In the genomic region with DNA sequence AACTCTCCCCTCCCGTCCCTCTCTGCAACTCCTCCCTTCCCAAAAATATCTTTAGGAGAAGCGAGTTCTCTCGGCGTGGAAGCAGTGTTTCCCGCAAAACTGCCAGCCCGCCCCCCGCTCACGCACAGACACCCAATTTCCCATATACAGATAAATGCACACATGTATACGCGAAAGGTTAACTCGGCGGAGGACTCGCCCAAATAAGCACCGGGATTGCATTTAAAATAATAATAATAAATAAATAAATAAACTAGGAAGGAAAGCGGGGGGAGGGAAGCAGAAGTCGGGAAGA, we compare ENCODE assay signal across 9 cellular contexts.
A peak's percentile ranks its signal among the peaks of the same experiment; 100 is the strongest.
DNase-seq lines count a peak whose midpoint lies in the region; ATAC-seq and TF ChIP-seq lines count a peak whose summit lies in the region.
"Had no signal": no experiment of that assay in that cellular context is flagged by ENCODE, and none has a peak within 500 bp of the region (broad histone marks: within the 10 kb centered on the region; RNA-seq: fewer than 3 reads in every experiment).

No MANE protein-coding gene starts in this region.

- peaks cover 8 to 40% (median 26%) of the 10 kb centered on the region in 4 donors for H3K4me1 Mint-ChIP-seq in naive thymus-derived CD8-positive, alpha-beta T cell

- H3K36me3 ChIP-seq in BE2C (no peaks in the 10 kb centered on the region), KMS-11 (ENCODE audit: insufficient read depth) (no peaks in the 10 kb centered on the region)

- no peak for DNase-seq in BE2C
- DNase-seq in ecto neural progenitor cell (ENCODE audit: low spot score): peak; percentile 50
- DNase-seq in naive thymus-derived CD8-positive, alpha-beta T cell: peak in 1 of 10 donors; percentile 15
- no peak for DNase-seq in RKO (ENCODE audit: low spot score)
- DNase-seq in T1000 (lab: John Stamatoyannopoulos, UW): no peak

- H3K9ac ChIP-seq in KMS-11: no peak overlapping the region

- H3K27ac Mint-ChIP-seq in naive thymus-derived CD8-positive, alpha-beta T cell: peak overlapping the region in 9 of 10 donors; percentile 61 to 94 (median 86)

- H2AFZ ChIP-seq in KMS-11 (ENCODE audit: low read depth): peak overlapping the region; percentile 69; the same call in 1 of the 2 replicates

- H3K4me2 ChIP-seq in KMS-11: peak overlapping the region; percentile 73

- H3K36me3 Mint-ChIP-seq in naive thymus-derived CD8-positive, alpha-beta T cell: peaks cover 0 to 4% (median 3%) of the 10 kb centered on the region in 3 donors

- no peaks in the 10 kb centered on the region for H3K9me3 Mint-ChIP-seq in naive thymus-derived CD8-positive, alpha-beta T cell

- H3K4me3 Mint-ChIP-seq in naive thymus-derived CD8-positive, alpha-beta T cell: peak overlapping the region; percentile 87 to 97 (median 92)

- H3K27me3 ChIP-seq in BE2C (no peaks in the 10 kb centered on the region), KMS-11 (ENCODE audit: insufficient read depth, low read depth) (no peaks in the 10 kb centered on the region)

- no peaks in the 10 kb centered on the region for H3K9me3 ChIP-seq in BE2C

- no peaks in the 10 kb centered on the region for H3K4me1 ChIP-seq in BE2C
- peaks cover 8% of the 10 kb centered on the region for H3K4me1 ChIP-seq in KMS-11 (ENCODE audit: low read depth, poor library complexity, severe bottlenecking)

- TF ChIP-seq CTCF in BE2C (IDR thresholded peaks at IDR 0.05; ENCODE audit: low read depth, low read length) (no peak), KMS-11 (conservative IDR thresholded peaks at IDR 0.05; ENCODE audit: low read depth, low read length) (no peak)

- H3K27me3 Mint-ChIP-seq in naive thymus-derived CD8-positive, alpha-beta T cell: peaks cover 0 to 10% (median 0%) of the 10 kb centered on the region in 5 donors

- H4K20me1 ChIP-seq in KMS-11 (ENCODE audit: insufficient read depth): no peaks in the 10 kb centered on the region

- no peaks in the 10 kb centered on the region for H3K79me2 ChIP-seq in KMS-11 (ENCODE audit: insufficient read depth, low read depth)

- no peak for ATAC-seq in naive thymus-derived CD8-positive, alpha-beta T cell
- no peak for ATAC-seq in GM21367 (IDR thresholded peaks at IDR 0.05; ENCODE audit: unreplicated experiment)
- ATAC-seq in activated CD4-positive, CD25-positive, alpha-beta regulatory T cell treated with anti-CD3 and anti-CD28 coated beads, Interleukin-2, amount 50 U/mL, for 24 hours: no peak

- H3K4me3 ChIP-seq in BE2C (ENCODE audit: low read depth, low read length) (peak overlapping the region; percentile 68), KMS-11 (IDR thresholded peaks at IDR 0.05; ENCODE audit: insufficient read depth, low read depth, low read length) (no peak overlapping the region)
- H3K4me3 ChIP-seq: SK-N-MC had no signal

- POLR2A ChIA-PET in naive thymus-derived CD8-positive, alpha-beta T cell (lab: Charles Lee): interaction anchor here (1.5 kb wide), 1 partner anchor 8 kb away, joined by 5 read pairs; no protein-coding TSS in a partner anchor

- no peak overlapping the region for H3K27ac ChIP-seq in KMS-11
- H3K27ac ChIP-seq: SK-N-MC had no signal
